15 cellular contexts compared by ENCODE assay signal in genomic region chr12:125081427-125081826, GRCh38. TPM values are rescaled to one million over a fixed set of nuclear protein-coding genes. Genes with fewer than 3 reads are reported as not detected.
DNase-seq lines count a peak whose midpoint lies in the region; ATAC-seq lines count a peak whose summit lies in the region.
"Had no signal": no experiment of that assay in that cellular context is flagged by ENCODE, and none has a peak within 500 bp of the region (broad histone marks: within the 10 kb centered on the region; RNA-seq: fewer than 3 reads in every experiment).

No MANE protein-coding gene starts in this region.

- DNase-seq in COR-L47 (lab: John Stamatoyannopoulos, UW) (peak; percentile 80), NCI-H1417 treated with DMSO at 0.1 percent for 48 hours (lab: John Stamatoyannopoulos, UW) (peak; percentile 98), NCI-H345 treated with DMSO at 0.1 percent for 48 hours (lab: John Stamatoyannopoulos, UW; ENCODE audit: unreplicated experiment) (peak; percentile 98), hypothalamus (lab: John Stamatoyannopoulos, UW) (no peak), A172 (ENCODE audit: low spot score) (no peak), UCSD-AML1 (lab: John Stamatoyannopoulos, UW; ENCODE audit: unreplicated experiment) (no peak)
- no peak for DNase-seq in stimulated activated naive CD4-positive, alpha-beta T cell treated with Interleukin-2 at 50 U/mL for 16 hours (lab: John Stamatoyannopoulos, UW)
- DNase-seq: activated CD8-positive, alpha-beta T cell treated with anti-CD3 and anti-CD28 coated beads for 36 hours; activated gamma-delta T cell treated with Interleukin-2 at 50 U/mL for 16 hours; brain microvascular endothelial cell; effector memory CD8-positive, alpha-beta T cell; gastrocnemius medialis; left cardiac atrium; NCI-H446 had no signal

- ATAC-seq in esophagus mucosa = peak; percentile 75
- ATAC-seq: activated CD8-positive, alpha-beta T cell treated with anti-CD3 and anti-CD28 coated beads for 36 hours; effector memory CD8-positive, alpha-beta T cell; left cardiac atrium had no signal

RNA-seq across cellular contexts. Expression of gene AACS, which starts 16.2 kb away (rescaled TPM):
- 51.8 TPM for total RNA-seq in esophagus mucosa
- 26.6 and 32.1 TPM in 2 replicates for total RNA-seq in A172 (2014; rRNA removed; shearing (Covaris generic))

Comparison
In these comparisons a context has a peak if more than half of its experiments do, and no peak if none do; other contexts are left out.
1. DNase-seq: peak in COR-L47 (single experiment), NCI-H1417 treated with DMSO at 0.1 percent for 48 hours (single experiment) and NCI-H345 treated with DMSO at 0.1 percent for 48 hours (single experiment); none in hypothalamus (0 of 51), stimulated activated naive CD4-positive, alpha-beta T cell treated with Interleukin-2 at 50 U/mL for 16 hours (single experiment), A172 (single experiment) and UCSD-AML1 (single experiment).